8 cellular contexts compared by ENCODE assay signal in genomic region chr10:68897336-68897741, GRCh38. TPM values are rescaled to one million over a fixed set of nuclear protein-coding genes. Genes with fewer than 3 reads are reported as not detected.
DNase-seq lines count a peak whose midpoint lies in the region; ATAC-seq, FAIRE-seq and TF ChIP-seq lines count a peak whose summit lies in the region.

No MANE protein-coding gene starts in this region.

- 41% methylated on average over 3 of the region's 3 CpGs for WGBS in GM12878 (ENCODE audit: insufficient coverage, insufficient replicate concordance, low lambda C conversion rate, missing lambda C conversion rate)

- TF ChIP-seq RAD21 in GM12878 (IDR thresholded peaks at IDR 0.05; ENCODE audit: insufficient read depth, low read depth, low read length), result peak; percentile 76

- H3K4me1 ChIP-seq in DND-41 (ENCODE audit: insufficient read depth, low read length) (peaks cover 17% of the 10 kb centered on the region), OCI-LY7 (ENCODE audit: insufficient read depth, low read length, poor library complexity, severe bottlenecking) (peaks cover 10% of the 10 kb centered on the region), GM12878 (ENCODE audit: control insufficient read depth, insufficient read depth, low read length) (no peaks in the 10 kb centered on the region; the same call in 1 of the 2 replicates), keratinocyte (ENCODE audit: control insufficient read depth, extremely low read depth, insufficient read depth, low read length) (peaks cover 9% of the 10 kb centered on the region)

- BruUV-seq in OCI-LY7 (replicated peaks; lab: Mats Ljungman, UMichigan) (no TSS peak), GM12878 (replicated peaks; lab: Mats Ljungman, UMichigan) (no TSS peak)

- H3K4me2 ChIP-seq in DND-41 (ENCODE audit: insufficient read depth, low read length) (no peak overlapping the region), OCI-LY7 (ENCODE audit: low read length) (no peak overlapping the region), GM12878 (ENCODE audit: control insufficient read depth, insufficient read depth) (no peak overlapping the region), keratinocyte (ENCODE audit: control insufficient read depth, extremely low read depth, insufficient read depth, low read depth, low read length) (no peak overlapping the region)

- no peaks in the 10 kb centered on the region for H4K20me1 ChIP-seq in DND-41 (ENCODE audit: insufficient read depth, low read length)
- no peaks in the 10 kb centered on the region for H4K20me1 ChIP-seq in OCI-LY7 (ENCODE audit: insufficient read depth, low read length)
- H4K20me1 ChIP-seq in GM12878 (ENCODE audit: control insufficient read depth, insufficient read depth), result no peaks in the 10 kb centered on the region
- H4K20me1 ChIP-seq in keratinocyte (ENCODE audit: control insufficient read depth, extremely low read depth, insufficient read depth, low read length), result no peaks in the 10 kb centered on the region

- no peaks in the 10 kb centered on the region for H3K9me1 ChIP-seq in keratinocyte (ENCODE audit: control insufficient read depth, extremely low read depth, insufficient read depth, low read length)

- no peak overlapping the region for H3K9ac ChIP-seq in DND-41 (ENCODE audit: low read depth, low read length)
- no peak overlapping the region for H3K9ac ChIP-seq in GM12878 (ENCODE audit: control insufficient read depth, insufficient read depth, low read length)
- no peak overlapping the region for H3K9ac ChIP-seq in keratinocyte (ENCODE audit: control insufficient read depth, extremely low read depth, insufficient read depth, low read length)

- SMC1A ChIA-PET in GM12878 (lab: Charles Lee; ENCODE audit: uncharacterized antibody, unreplicated experiment), result no interaction called here

- H2AFZ ChIP-seq in DND-41 (ENCODE audit: low read depth, low read length) (no peak overlapping the region), OCI-LY7 (ENCODE audit: low read length) (no peak overlapping the region), GM12878 (ENCODE audit: control insufficient read depth, low read depth, low read length) (no peak overlapping the region), keratinocyte (ENCODE audit: control insufficient read depth, low read length) (no peak overlapping the region)

- POLR2A ChIA-PET in OCI-LY7 (lab: Charles Lee) (interaction anchor here (0.6 kb wide), 1 partner anchor 669 kb away, joined by 3 read pairs; no protein-coding TSS in a partner anchor), GM12878 (lab: Charles Lee) (no interaction called here)

- ATAC-seq in DND-41 (ENCODE audit: insufficient read depth, low read depth) (no peak), GM12878 (no peak), HG02852 (IDR thresholded peaks at IDR 0.05; ENCODE audit: unreplicated experiment) (no peak), HG03139 (IDR thresholded peaks at IDR 0.05; ENCODE audit: unreplicated experiment) (no peak)

- in situ Hi-C loops in KBM-7 (cut with MboI; ENCODE audit: low pct_unique_long_range_greater_than_20kb, low sequenced_read_pairs) (no loop called here), GM12878 (cut with MboI) (no loop called here)

- H3K36me3 ChIP-seq in DND-41 (ENCODE audit: insufficient read depth, low read length), result no peaks in the 10 kb centered on the region; the same call in 1 of the 2 replicates
- no peaks in the 10 kb centered on the region; the same call in 1 of the 2 replicates for H3K36me3 ChIP-seq in OCI-LY7 (ENCODE audit: insufficient read depth, low read length)
- H3K36me3 ChIP-seq in GM12878 (ENCODE audit: control insufficient read depth in 2 of 2, insufficient read depth in 2 of 2, low read length in 1 of 2), result no peaks in the 10 kb centered on the region
- no peaks in the 10 kb centered on the region for H3K36me3 ChIP-seq in keratinocyte (ENCODE audit: control insufficient read depth in 2 of 2, extremely low read depth in 1 of 2, insufficient read depth in 2 of 2, low read length in 2 of 2)

- DNase-seq in DND-41 (peak; percentile 67), KBM-7 (peak; percentile 80), OCI-LY7 (ENCODE audit: low spot score) (peak; percentile 58), GM12878 (ENCODE audit: low read depth, low spot score) (no peak), keratinocyte (ENCODE audit: low read depth, low spot score) (no peak), superior temporal gyrus (ENCODE audit: extremely low spot score) (peak; percentile 89)

- H3K79me2 ChIP-seq in DND-41 (ENCODE audit: insufficient read depth, low read length), result peaks cover 13% of the 10 kb centered on the region
- peaks cover 10% of the 10 kb centered on the region for H3K79me2 ChIP-seq in OCI-LY7 (ENCODE audit: insufficient read depth, low read depth, low read length)
- peaks cover 13% of the 10 kb centered on the region for H3K79me2 ChIP-seq in GM12878 (ENCODE audit: control insufficient read depth, insufficient read depth, low read length)
- peaks cover 12% of the 10 kb centered on the region for H3K79me2 ChIP-seq in keratinocyte (ENCODE audit: control insufficient read depth, insufficient read depth, low read length)

- H3K27me3 ChIP-seq in DND-41 (ENCODE audit: insufficient read depth, low read length, poor library complexity) (no peaks in the 10 kb centered on the region), GM12878 (replicated peaks in 1 of 2; ENCODE audit: control insufficient read depth in 2 of 2, insufficient read depth in 2 of 2, low read length in 1 of 2) (no peaks in the 10 kb centered on the region; a peak in 1 of 4 replicates), keratinocyte (ENCODE audit: control insufficient read depth, extremely low read depth, insufficient read depth, low read length) (no peaks in the 10 kb centered on the region)

- FAIRE-seq in GM12878 (lab: Jason Lieb, UNC) (no peak), keratinocyte (lab: Jason Lieb, UNC) (peak; percentile 36)

- H3K9me2 ChIP-seq in OCI-LY7 (ENCODE audit: insufficient read depth, low read length), result no peaks in the 10 kb centered on the region

- TF ChIP-seq CTCF in DND-41 (IDR thresholded peaks at IDR 0.05; ENCODE audit: borderline replicate concordance, extremely low read depth, low read length, poor library complexity, severe bottlenecking) (peak; percentile 80), OCI-LY7 (conservative IDR thresholded peaks at IDR 0.05; ENCODE audit: low read length) (peak; percentile 76), GM12878 (IDR thresholded peaks at IDR 0.05 in 2 of 3, conservative IDR thresholded peaks at IDR 0.05 in 1 of 3; ENCODE audit: control insufficient read depth in 2 of 3, extremely low read depth in 1 of 3, insufficient read depth in 1 of 3, low read depth in 3 of 3, low read length in 3 of 3) (peak; percentile 18 to 51 (median 40); a peak in 4 of 6 replicates), keratinocyte (optimal IDR thresholded peaks at IDR 0.05 in 1 of 3, IDR thresholded peaks at IDR 0.05 in 1 of 3, conservative IDR thresholded peaks at IDR 0.05 in 1 of 3; ENCODE audit: extremely low read depth in 1 of 3, insufficient read depth in 2 of 3, low read length in 3 of 3) (peak; percentile 32 to 69 (median 40))

- CTCF ChIA-PET in OCI-LY7 (lab: Charles Lee; ENCODE audit: unreplicated experiment), result no interaction called here
- CTCF ChIA-PET in GM12878 (lab: Yijun Ruan, JAX), result interaction anchor here (0.8 to 1.7 kb wide), 7 partner anchors 197 to 685 kb away, joined by 3 to 10 read pairs (median 4); partner anchors contain the start of gene RUFY2

- no peak for TF ChIP-seq POLR2A in GM12878 (IDR thresholded peaks at IDR 0.05; ENCODE audit: low read depth, low read length)

- RAD21 ChIA-PET in GM12878 (lab: Charles Lee; ENCODE audit: unreplicated experiment), result no interaction called here

- dilution Hi-C loops in keratinocyte (cut with MboI; ENCODE audit: extremely low pct_ligation_motif_present, low sequenced_read_pairs), result no loop called here

- H3K4me3 ChIP-seq in DND-41 (ENCODE audit: low read depth in 1 of 2, low read length in 2 of 2), result no peak overlapping the region
- H3K4me3 ChIP-seq in OCI-LY7 (ENCODE audit: low read depth, low read length, poor library complexity, severe bottlenecking), result no peak overlapping the region
- H3K4me3 ChIP-seq in GM12878, result no peak overlapping the region
- no peak overlapping the region for H3K4me3 ChIP-seq in keratinocyte (ENCODE audit: control insufficient read depth in 2 of 3, extremely low read depth in 1 of 3, insufficient read depth in 2 of 3, low read depth in 1 of 3, low read length in 3 of 3)

- no peak for TF ChIP-seq EP300 in GM12878 (IDR thresholded peaks at IDR 0.05; ENCODE audit: borderline replicate concordance in 1 of 2, control insufficient read depth in 1 of 2, low read depth in 2 of 2, low read length in 2 of 2)

- H3K27ac ChIP-seq in DND-41 (ENCODE audit: low read length) (no peak overlapping the region), OCI-LY7 (ENCODE audit: low read depth, low read length, poor library complexity, severe bottlenecking) (no peak overlapping the region), GM12878 (ENCODE audit: control insufficient read depth, insufficient read depth) (no peak overlapping the region), keratinocyte (ENCODE audit: control insufficient read depth, insufficient read depth, low read length) (no peak overlapping the region)

- intact Hi-C loops in OCI-LY7 (cut with micrococcal nuclease; ENCODE audit: unreplicated experiment), result loop anchor here (2.0 to 5.0 kb wide), 4 partner anchors 115 to 1110 kb away; no protein-coding TSS in a partner anchor
- intact Hi-C loops in GM12878 (cut with micrococcal nuclease; ENCODE audit: unreplicated experiment), result loop anchor here (10.0 kb wide), 2 partner anchors 103 to 343 kb away; no protein-coding TSS in a partner anchor

- H3K9me3 ChIP-seq in DND-41 (ENCODE audit: insufficient read depth, low read length, severe bottlenecking), result no peaks in the 10 kb centered on the region
- H3K9me3 ChIP-seq in OCI-LY7 (ENCODE audit: low read length), result peaks cover 8% of the 10 kb centered on the region; the same call in 1 of the 2 replicates
- no peaks in the 10 kb centered on the region for H3K9me3 ChIP-seq in GM12878 (replicated peaks; ENCODE audit: control insufficient read depth, insufficient read depth, low read length)
- no peaks in the 10 kb centered on the region for H3K9me3 ChIP-seq in keratinocyte (ENCODE audit: control insufficient read depth, low read depth, low read length)

RNA-seq across cellular contexts. Expression of gene DDX50, which starts 3.8 kb away (rescaled TPM):
- total RNA-seq in OCI-LY7 (2014; rRNA removed; shearing (Covaris generic)), result 29.0 and 31.1 TPM in 2 replicates
- total RNA-seq in OCI-LY7 (2022) (49.1 and 51.3 TPM in 2 replicates), GM12878 (2014; rRNA removed) (28.9 and 34.1 TPM in 2 replicates), GM12878 (2014; rRNA removed; fragmentation: Illumina TruSeq; extraction: Trizol) (51.6 and 52.0 TPM in 2 replicates), GM12878 (2021) (38.8 and 39.1 TPM in 2 replicates)
- 30.7 and 31.2 TPM in 2 replicates for total RNA-seq in GM12878 (2013; cell fraction: nucleolus; rRNA removed)
- 25.6 TPM for polyA plus RNA-seq in GM12878 (2011; ENCODE audit: low read depth)
- polyA plus RNA-seq in GM12878 (2011; rRNA removed) (50.3 and 67.3 TPM in 2 replicates), GM12878 (2014; fragmentation: Illumina TruSeq; extraction: Trizol) (47.6 and 56.6 TPM in 2 replicates), GM12878 (2014; fragmentation: Nextera tagmentation; extraction: Ambion mirVana) (10 to 100 TPM; 24.9 to 32.0 TPM), GM12878 (2014; rRNA removed) (25.7 and 28.4 TPM in 2 replicates), GM12878 (2016; fragmentation: Nextera tagmentation; extraction: Ambion mirVana) (10 to 100 TPM; 36.0 to 37.5 TPM), keratinocyte (28.0 to 40.6 TPM (median 31.3 TPM) in 3 replicates)
- 23.3 and 24.5 TPM in 2 replicates for polyA plus RNA-seq in GM12878 (2011; cell fraction: cytosol; rRNA removed)
- polyA plus RNA-seq in GM12878 (2011; cell fraction: nucleus; rRNA removed), result 18.5 and 18.8 TPM in 2 replicates
- polyA plus RNA-seq in GM12878 (2012), result 34.0 and 40.0 TPM in 2 replicates
- polyA minus RNA-seq in GM12878 (2011; rRNA and poly(A)+ RNA removed), result 52.6 and 63.9 TPM in 2 replicates
- 21.0 and 22.1 TPM in 2 replicates for polyA minus RNA-seq in GM12878 (2011; cell fraction: cytosol; rRNA and poly(A)+ RNA removed)
- polyA minus RNA-seq in GM12878 (2011; cell fraction: nucleus; rRNA and poly(A)+ RNA removed), result 6.2 and 7.0 TPM in 2 replicates
- 28.8 TPM for polyA plus RNA-seq in keratinocyte (2011; ENCODE audit: low read depth)
- polyA plus RNA-seq in keratinocyte (2011; cell fraction: cytosol; rRNA removed), result 22.1 and 33.7 TPM in 2 replicates
- 19.9 and 25.7 TPM in 2 replicates for polyA plus RNA-seq in keratinocyte (2011; cell fraction: nucleus; rRNA removed)
- polyA plus RNA-seq in keratinocyte (2012; ENCODE audit: low replicate concordance), result 26.7 and 30.4 TPM in 2 replicates
- 7.5 to 37.4 TPM (median 26.0 TPM) in 3 replicates for polyA minus RNA-seq in keratinocyte
- polyA minus RNA-seq in keratinocyte (2011; cell fraction: cytosol; rRNA and poly(A)+ RNA removed), result 27.0 TPM
- 11.3 and 18.8 TPM in 2 replicates for polyA minus RNA-seq in keratinocyte (2011; cell fraction: nucleus; rRNA and poly(A)+ RNA removed)

RNA-seq across cellular contexts. Expression of gene DDX21, which starts 58.6 kb away (rescaled TPM):
- total RNA-seq in OCI-LY7 (2014; rRNA removed; shearing (Covaris generic)), result 107 and 133 TPM in 2 replicates
- total RNA-seq in OCI-LY7 (2022) (135 and 159 TPM in 2 replicates), GM12878 (2014; rRNA removed) (121 and 158 TPM in 2 replicates), GM12878 (2014; rRNA removed; fragmentation: Illumina TruSeq; extraction: Trizol) (153 and 165 TPM in 2 replicates), GM12878 (2021) (122 and 129 TPM in 2 replicates)
- 34.8 and 35.9 TPM in 2 replicates for total RNA-seq in GM12878 (2013; cell fraction: nucleolus; rRNA removed)
- polyA plus RNA-seq in GM12878 (2011; ENCODE audit: low read depth), result 39.5 TPM
- polyA plus RNA-seq in GM12878 (2011; rRNA removed) (120 and 162 TPM in 2 replicates), GM12878 (2014; fragmentation: Illumina TruSeq; extraction: Trizol) (182 and 223 TPM in 2 replicates), GM12878 (2014; fragmentation: Nextera tagmentation; extraction: Ambion mirVana) (10 to 100 TPM; 80.8 to 88.5 TPM), GM12878 (2014; rRNA removed) (95.6 and 112 TPM in 2 replicates), GM12878 (2016; fragmentation: Nextera tagmentation; extraction: Ambion mirVana) (10 to 100 TPM; 41.1 to 47.8 TPM), keratinocyte (88.1 to 157 TPM (median 110 TPM) in 3 replicates)
- polyA plus RNA-seq in GM12878 (2011; cell fraction: cytosol; rRNA removed), result 43.4 and 50.3 TPM in 2 replicates
- polyA plus RNA-seq in GM12878 (2011; cell fraction: nucleus; rRNA removed), result 35.1 and 62.8 TPM in 2 replicates
- polyA plus RNA-seq in GM12878 (2012), result 48.2 and 52.6 TPM in 2 replicates
- 67.2 and 96.1 TPM in 2 replicates for polyA minus RNA-seq in GM12878 (2011; rRNA and poly(A)+ RNA removed)
- polyA minus RNA-seq in GM12878 (2011; cell fraction: cytosol; rRNA and poly(A)+ RNA removed), result 34.7 and 46.3 TPM in 2 replicates
- polyA minus RNA-seq in GM12878 (2011; cell fraction: nucleus; rRNA and poly(A)+ RNA removed), result 13.4 and 23.5 TPM in 2 replicates
- 145 TPM for polyA plus RNA-seq in keratinocyte (2011; ENCODE audit: low read depth)
- polyA plus RNA-seq in keratinocyte (2011; cell fraction: cytosol; rRNA removed), result 75.5 and 128 TPM in 2 replicates
- 88.6 and 140 TPM in 2 replicates for polyA plus RNA-seq in keratinocyte (2011; cell fraction: nucleus; rRNA removed)
- 72.3 and 107 TPM in 2 replicates for polyA plus RNA-seq in keratinocyte (2012; ENCODE audit: low replicate concordance)
- polyA minus RNA-seq in keratinocyte, result 25.2 to 126 TPM (median 62.4 TPM) in 3 replicates
- polyA minus RNA-seq in keratinocyte (2011; cell fraction: cytosol; rRNA and poly(A)+ RNA removed), result 72.9 TPM
- 55.8 and 104 TPM in 2 replicates for polyA minus RNA-seq in keratinocyte (2011; cell fraction: nucleus; rRNA and poly(A)+ RNA removed)

Comparison
In these comparisons a context has a peak if more than half of its experiments do, and no peak if none do; other contexts are left out.
1. DNase-seq: peak in DND-41 (single experiment), KBM-7 (single experiment), OCI-LY7 (single experiment) and superior temporal gyrus (single experiment); none in GM12878 (single experiment) and keratinocyte (single experiment).
2. Peak in every context shown above with its lines, with median percentiles within 50 percentile points of each other: CTCF ChIP-seq.